Comparison of ENCODE assay signal across 1 cellular context in the genomic region with DNA sequence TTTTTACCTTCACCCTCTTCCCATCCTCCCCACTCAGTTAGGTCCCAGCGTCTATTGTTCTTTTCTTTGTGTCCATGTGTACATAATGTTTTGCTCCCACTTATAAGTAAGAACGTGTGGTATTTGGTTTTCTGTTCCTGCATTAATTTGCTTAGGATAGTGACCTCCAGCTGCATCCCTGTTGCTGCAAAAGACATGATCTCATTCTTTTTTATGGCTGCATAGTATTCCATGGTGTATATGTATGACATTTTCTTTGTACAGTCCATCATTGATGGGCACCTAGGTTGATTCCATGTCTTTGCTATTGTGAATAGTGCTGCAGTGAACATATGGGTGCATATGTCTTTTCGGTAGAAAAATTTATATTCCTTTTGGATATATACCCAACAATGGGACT.
A peak's percentile ranks its signal among the peaks of the same experiment; 100 is the strongest.
TF ChIP-seq lines count a peak whose summit lies in the region.

No MANE protein-coding gene starts in this region.

TF ChIP-seq in HEK293, 187 proteins besides CTCF, POLR2A, EP300 and RAD21:
- TF ChIP-seq, protein P1, sequence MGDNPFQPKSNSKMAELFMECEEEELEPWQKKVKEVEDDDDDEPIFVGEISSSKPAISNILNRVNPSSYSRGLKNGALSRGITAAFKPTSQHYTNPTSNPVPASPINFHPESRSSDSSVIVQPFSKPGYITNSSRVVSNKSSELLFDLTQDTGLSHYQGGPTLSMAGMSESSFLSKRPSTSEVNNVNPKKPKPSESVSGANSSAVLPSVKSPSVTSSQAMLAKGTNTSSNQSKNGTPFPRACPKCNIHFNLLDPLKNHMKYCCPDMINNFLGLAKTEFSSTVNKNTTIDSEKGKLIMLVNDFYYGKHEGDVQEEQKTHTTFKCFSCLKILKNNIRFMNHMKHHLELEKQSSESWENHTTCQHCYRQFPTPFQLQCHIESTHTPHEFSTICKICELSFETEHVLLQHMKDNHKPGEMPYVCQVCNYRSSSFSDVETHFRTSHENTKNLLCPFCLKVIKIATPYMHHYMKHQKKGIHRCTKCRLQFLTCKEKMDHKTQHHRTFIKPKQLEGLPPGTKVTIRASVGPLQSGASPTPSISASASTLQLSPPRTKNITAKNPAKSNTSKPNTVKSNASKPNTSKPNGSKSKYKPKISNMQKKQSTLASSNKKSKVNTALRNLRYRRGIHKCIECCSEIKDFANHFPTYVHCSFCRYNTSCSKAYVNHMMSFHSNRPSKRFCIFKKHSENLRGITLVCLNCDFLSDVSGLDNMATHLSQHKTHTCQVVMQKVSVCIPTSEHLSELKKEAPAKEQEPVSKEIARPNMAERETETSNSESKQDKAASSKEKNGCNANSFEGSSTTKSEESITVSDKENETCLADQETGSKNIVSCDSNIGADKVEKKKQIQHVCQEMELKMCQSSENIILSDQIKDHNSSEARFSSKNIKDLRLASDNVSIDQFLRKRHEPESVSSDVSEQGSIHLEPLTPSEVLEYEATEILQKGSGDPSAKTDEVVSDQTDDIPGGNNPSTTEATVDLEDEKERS (tag by site-specific recombination; IDR thresholded peaks at IDR 0.05) = peak; percentile 25; the same call in 1 of the 2 replicates
- TF ChIP-seq ZNF146 (tag by site-specific recombination; IDR thresholded peaks at IDR 0.05) = peak; percentile 78
